Comparison of ENCODE assay signal across 8 cellular contexts in the genomic region with DNA sequence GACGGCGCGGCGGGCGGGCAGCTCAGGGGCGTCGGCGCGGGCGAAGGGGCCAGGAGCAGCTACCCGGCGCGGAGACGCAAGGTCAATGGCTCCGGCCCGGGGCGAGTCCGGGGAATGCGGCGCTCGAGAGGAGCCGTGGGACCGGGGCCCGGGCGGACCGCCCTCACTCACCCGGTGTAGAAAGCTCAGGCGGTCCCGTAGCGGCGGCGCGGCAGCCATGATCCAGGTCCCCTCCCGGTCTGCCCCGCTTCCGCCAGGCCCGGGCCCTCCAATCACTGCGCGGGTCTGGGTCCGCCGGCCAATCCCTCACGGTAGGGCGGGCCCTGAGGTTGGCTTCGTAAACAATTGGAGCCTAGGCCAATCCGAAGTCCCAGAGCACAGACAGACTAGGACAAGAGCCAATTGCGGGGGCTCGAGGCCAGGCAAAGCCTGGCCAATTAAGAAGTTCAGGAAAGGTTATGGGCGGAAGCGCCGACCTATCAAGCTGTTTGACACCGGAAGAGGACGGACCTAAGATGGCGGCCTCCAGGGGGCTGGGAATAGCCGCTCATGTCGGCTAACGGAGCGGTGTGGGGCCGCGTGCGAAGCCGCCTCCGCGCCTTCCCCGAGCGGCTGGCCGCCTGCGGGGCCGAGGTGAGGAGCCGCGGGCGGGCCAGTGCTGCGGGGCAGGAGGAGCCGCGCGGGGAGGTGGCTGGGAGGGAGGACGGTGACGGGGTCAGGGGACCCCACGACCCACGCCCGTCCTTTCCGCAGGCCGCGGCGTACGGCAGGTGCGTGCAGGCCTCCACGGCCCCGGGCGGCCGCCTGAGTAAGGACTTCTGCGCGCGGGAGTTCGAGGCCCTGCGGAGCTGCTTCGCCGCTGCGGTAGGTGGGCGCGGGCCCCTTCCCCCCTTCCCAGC. TPM values are rescaled to one million over a fixed set of nuclear protein-coding genes. Genes with fewer than 3 reads are reported as not detected.
DNase-seq lines count a peak whose midpoint lies in the region; ATAC-seq lines count a peak whose summit lies in the region.

A gene with protein sequence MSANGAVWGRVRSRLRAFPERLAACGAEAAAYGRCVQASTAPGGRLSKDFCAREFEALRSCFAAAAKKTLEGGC (plus strand): TSS at position 504 of the 899 bp plus-strand sequence. CDS start 46 bp downstream, at position 550.
A gene with protein sequence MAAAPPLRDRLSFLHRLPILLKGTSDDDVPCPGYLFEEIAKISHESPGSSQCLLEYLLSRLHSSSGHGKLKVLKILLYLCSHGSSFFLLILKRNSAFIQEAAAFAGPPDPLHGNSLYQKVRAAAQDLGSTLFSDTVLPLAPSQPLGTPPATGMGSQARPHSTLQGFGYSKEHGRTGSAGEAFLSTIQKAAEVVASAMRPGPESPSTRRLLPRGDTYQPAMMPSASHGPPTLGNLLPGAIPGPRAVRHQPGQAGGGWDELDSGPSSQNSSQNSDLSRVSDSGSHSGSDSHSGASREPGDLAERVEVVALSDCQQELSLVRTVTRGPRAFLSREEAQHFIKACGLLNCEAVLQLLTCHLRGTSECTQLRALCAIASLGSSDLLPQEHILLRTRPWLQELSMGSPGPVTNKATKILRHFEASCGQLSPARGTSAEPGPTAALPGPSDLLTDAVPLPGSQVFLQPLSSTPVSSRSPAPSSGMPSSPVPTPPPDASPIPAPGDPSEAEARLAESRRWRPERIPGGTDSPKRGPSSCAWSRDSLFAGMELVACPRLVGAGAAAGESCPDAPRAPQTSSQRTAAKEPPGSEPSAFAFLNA (minus strand): TSS at position 241 of the 899 bp plus-strand sequence. CDS start 22 bp downstream, at position 219.

- no peaks in the 10 kb centered on the region for H3K9me3 Mint-ChIP-seq in effector memory CD8-positive, alpha-beta T cell

- peaks cover 40 to 48% of the 10 kb centered on the region in 2 donors for H3K4me1 Mint-ChIP-seq in effector memory CD8-positive, alpha-beta T cell (ENCODE audit: low read depth in 2 of 2)

- H3K4me3 Mint-ChIP-seq in effector memory CD8-positive, alpha-beta T cell, result peak within 1 kb of the TSS; percentile 79 to 85

- peaks cover 36% of the 10 kb centered on the region for H3K36me3 Mint-ChIP-seq in effector memory CD8-positive, alpha-beta T cell (ENCODE audit: insufficient read depth)

- peak; percentile 85 for ATAC-seq in GM21360 (IDR thresholded peaks at IDR 0.05; ENCODE audit: unreplicated experiment)
- ATAC-seq in effector memory CD8-positive, alpha-beta T cell (replicated peaks), result peak; percentile 93

- H3K27ac Mint-ChIP-seq in effector memory CD8-positive, alpha-beta T cell, result peak within 1 kb of the TSS; percentile 45 to 75

- H3K27me3 Mint-ChIP-seq in effector memory CD8-positive, alpha-beta T cell, result no peaks in the 10 kb centered on the region

- DNase-seq in COLO668 (lab: John Stamatoyannopoulos, UW; ENCODE audit: unreplicated experiment) (peak; percentile 93), HT1080 (ENCODE audit: low read depth) (peak; percentile 99), NOMO-1 treated with DMSO at 0.1 percent for 48 hours (lab: John Stamatoyannopoulos, UW; ENCODE audit: unreplicated experiment) (peak; percentile 100), medulla oblongata (ENCODE audit: extremely low spot score) (peak; percentile 100)
- DNase-seq in activated CD8-positive, alpha-beta memory T cell treated with anti-CD3 and anti-CD28 coated beads for 4 hours (ENCODE audit: low read depth in 2 of 2), result peak; percentile 88 to 93
- DNase-seq in effector memory CD8-positive, alpha-beta T cell, result peak; percentile 92 to 93 (median 93)
- DNase-seq in stimulated activated CD8-positive, alpha-beta memory T cell treated with anti-CD3 and anti-CD28 coated beads, Interleukin-12 subunit alpha, Interleukin-12 subunit beta, amount 100 ng/mL, for 1 hour (ENCODE audit: low read depth), result peak; percentile 91

RNA-seq across cellular contexts. Expression of the first gene that starts in this region (rescaled TPM):
- total RNA-seq in HT1080 (2014; rRNA removed; shearing (Covaris generic)), result 122 and 171 TPM in 2 replicates
- 98.5 and 136 TPM in 2 replicates for polyA plus RNA-seq in HT1080 (2015; cell fraction: cytosol; rRNA removed)
- polyA plus RNA-seq in HT1080 (2015; cell fraction: nucleus; rRNA removed), result 35.6 and 41.8 TPM in 2 replicates

RNA-seq across cellular contexts. Expression of the second gene that starts in this region (rescaled TPM):
- 10.1 and 17.3 TPM in 2 replicates for total RNA-seq in HT1080 (2014; rRNA removed; shearing (Covaris generic))
- 10.9 and 13.5 TPM in 2 replicates for polyA plus RNA-seq in HT1080 (2015; cell fraction: cytosol; rRNA removed)
- 99.0 and 121 TPM in 2 replicates for polyA plus RNA-seq in HT1080 (2015; cell fraction: nucleus; rRNA removed)

Comparison
In these comparisons a context has a peak if more than half of its experiments do, and no peak if none do; other contexts are left out.
1. Peak in every context shown above with its lines: DNase-seq and ATAC-seq.